ENCODE assay signal across 1 cellular context in the genomic region with DNA sequence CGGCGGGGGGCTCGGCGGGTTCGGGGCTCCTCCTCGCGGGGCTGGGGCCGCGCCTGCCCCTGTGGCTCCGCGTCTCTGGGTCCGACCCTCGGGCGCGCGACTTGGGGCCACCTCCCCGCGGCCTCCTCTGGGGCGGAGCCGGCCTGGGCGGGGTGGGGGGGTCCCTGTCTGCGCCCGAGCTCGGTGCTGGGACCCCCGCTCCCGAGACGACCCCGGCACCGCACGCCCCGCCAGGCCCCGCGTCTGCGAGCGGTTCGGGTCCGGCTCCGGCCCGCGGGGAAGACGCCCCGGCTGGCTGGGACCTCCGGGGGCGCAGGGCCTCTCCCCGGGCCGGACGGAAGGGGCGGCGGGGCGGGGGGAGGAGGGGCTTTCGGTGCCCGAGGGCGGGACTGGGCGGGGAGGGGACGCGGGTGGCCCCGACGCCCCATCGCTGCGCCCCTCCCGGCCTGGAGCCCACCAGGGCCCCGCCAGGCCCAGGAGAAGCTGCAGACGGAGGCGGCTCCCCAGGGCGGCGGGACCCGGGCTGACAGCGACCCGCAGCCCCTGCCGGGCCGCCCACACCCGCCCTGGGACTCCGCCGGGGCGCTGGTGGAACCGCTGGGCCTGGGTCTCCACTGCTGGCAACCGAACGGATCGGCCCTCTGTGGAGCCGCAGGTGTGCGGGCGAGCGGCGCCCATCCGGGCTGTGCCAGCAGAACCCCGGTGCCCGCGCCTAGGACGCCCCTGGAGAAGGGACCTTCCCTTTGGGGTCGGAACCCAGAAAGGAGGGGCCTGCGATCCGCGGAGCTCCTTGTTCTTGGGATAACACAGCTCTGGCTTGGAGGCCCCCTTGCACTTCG.
TF ChIP-seq lines count a peak whose summit lies in the region.

No MANE protein-coding gene starts in this region.

TF ChIP-seq in H1, 55 proteins besides CTCF, POLR2A, EP300 and RAD21:
- TF ChIP-seq FOSL1 (IDR thresholded peaks at IDR 0.05; ENCODE audit: insufficient read depth, low read depth, low read length) (no peak), KDM5A (IDR thresholded peaks at IDR 0.05; ENCODE audit: low read length) (no peak), KDM4A (IDR thresholded peaks at IDR 0.05; ENCODE audit: low read depth, low read length, severe bottlenecking) (peak; percentile 7)
- TF ChIP-seq, protein P1, sequence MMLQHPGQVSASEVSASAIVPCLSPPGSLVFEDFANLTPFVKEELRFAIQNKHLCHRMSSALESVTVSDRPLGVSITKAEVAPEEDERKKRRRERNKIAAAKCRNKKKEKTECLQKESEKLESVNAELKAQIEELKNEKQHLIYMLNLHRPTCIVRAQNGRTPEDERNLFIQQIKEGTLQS (IDR thresholded peaks at IDR 0.05; ENCODE audit: insufficient read depth, low read depth, low read length): no peak
